ENCODE assay signal across 1 cellular context in the genomic region with DNA sequence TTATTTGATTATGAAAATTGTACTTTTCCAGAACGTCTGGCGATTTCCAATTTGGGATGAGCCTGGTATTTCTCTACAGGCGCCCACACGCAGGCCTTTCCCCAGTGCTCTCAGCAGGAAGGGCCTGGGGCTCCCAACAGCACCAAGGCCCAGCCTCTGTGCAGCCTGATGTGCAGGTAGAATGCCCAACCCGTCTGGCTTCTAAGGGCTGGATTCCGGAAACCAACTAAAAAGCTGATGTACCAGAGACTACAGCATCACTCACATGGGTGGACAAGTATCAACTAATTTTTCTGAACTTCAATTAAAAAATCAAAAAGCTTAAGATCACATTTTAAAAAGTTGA.
TF ChIP-seq lines count a peak whose summit lies in the region.

No MANE protein-coding gene starts in this region.

TF ChIP-seq in IMR-90, 13 proteins besides CTCF, POLR2A, EP300 and RAD21:
- TF ChIP-seq FOS (IDR thresholded peaks at IDR 0.05; ENCODE audit: low read depth, low read length) (no peak), NFE2L2 (IDR thresholded peaks at IDR 0.05; ENCODE audit: low read depth, low read length) (no peak), SMC3 (IDR thresholded peaks at IDR 0.05; ENCODE audit: low read depth, low read length) (no peak), MAZ (IDR thresholded peaks at IDR 0.05; ENCODE audit: borderline replicate concordance, low read depth, low read length) (no peak), RCOR1 (IDR thresholded peaks at IDR 0.05; ENCODE audit: insufficient replicate concordance, low read length) (no peak), CEBPB (IDR thresholded peaks at IDR 0.05; ENCODE audit: low read depth, low read length) (no peak), CHD1 (IDR thresholded peaks at IDR 0.05; ENCODE audit: low read depth, low read length) (no peak), RFX5 (IDR thresholded peaks at IDR 0.05; ENCODE audit: low read depth, low read length) (no peak), MAFK (IDR thresholded peaks at IDR 0.05; ENCODE audit: low read depth, low read length) (no peak), BHLHE40 (IDR thresholded peaks at IDR 0.05; ENCODE audit: low read depth, low read length) (no peak), MXI1 (IDR thresholded peaks at IDR 0.05; ENCODE audit: borderline replicate concordance, low read depth, low read length) (no peak)
- TF ChIP-seq, protein P1, sequence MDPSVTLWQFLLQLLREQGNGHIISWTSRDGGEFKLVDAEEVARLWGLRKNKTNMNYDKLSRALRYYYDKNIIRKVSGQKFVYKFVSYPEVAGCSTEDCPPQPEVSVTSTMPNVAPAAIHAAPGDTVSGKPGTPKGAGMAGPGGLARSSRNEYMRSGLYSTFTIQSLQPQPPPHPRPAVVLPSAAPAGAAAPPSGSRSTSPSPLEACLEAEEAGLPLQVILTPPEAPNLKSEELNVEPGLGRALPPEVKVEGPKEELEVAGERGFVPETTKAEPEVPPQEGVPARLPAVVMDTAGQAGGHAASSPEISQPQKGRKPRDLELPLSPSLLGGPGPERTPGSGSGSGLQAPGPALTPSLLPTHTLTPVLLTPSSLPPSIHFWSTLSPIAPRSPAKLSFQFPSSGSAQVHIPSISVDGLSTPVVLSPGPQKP (IDR thresholded peaks at IDR 0.05; ENCODE audit: borderline replicate concordance, low read depth, low read length) = no peak
- TF ChIP-seq, protein P2, sequence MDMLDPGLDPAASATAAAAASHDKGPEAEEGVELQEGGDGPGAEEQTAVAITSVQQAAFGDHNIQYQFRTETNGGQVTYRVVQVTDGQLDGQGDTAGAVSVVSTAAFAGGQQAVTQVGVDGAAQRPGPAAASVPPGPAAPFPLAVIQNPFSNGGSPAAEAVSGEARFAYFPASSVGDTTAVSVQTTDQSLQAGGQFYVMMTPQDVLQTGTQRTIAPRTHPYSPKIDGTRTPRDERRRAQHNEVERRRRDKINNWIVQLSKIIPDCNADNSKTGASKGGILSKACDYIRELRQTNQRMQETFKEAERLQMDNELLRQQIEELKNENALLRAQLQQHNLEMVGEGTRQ (IDR thresholded peaks at IDR 0.05; ENCODE audit: low read depth, low read length) = no peak
